Comparison of ENCODE assay signal across 1 cellular context in genomic region chr10:17808971-17809841, GRCh38.
TF ChIP-seq lines count a peak whose summit lies in the region.

Gene MRC1 (plus strand): TSS chr10:17809348. CDS start chr10:17809466, 118 bp downstream.

TF ChIP-seq in GM12878, 131 proteins besides CTCF, POLR2A, EP300 and RAD21 (continued from another document):
- TF ChIP-seq, protein P1, sequence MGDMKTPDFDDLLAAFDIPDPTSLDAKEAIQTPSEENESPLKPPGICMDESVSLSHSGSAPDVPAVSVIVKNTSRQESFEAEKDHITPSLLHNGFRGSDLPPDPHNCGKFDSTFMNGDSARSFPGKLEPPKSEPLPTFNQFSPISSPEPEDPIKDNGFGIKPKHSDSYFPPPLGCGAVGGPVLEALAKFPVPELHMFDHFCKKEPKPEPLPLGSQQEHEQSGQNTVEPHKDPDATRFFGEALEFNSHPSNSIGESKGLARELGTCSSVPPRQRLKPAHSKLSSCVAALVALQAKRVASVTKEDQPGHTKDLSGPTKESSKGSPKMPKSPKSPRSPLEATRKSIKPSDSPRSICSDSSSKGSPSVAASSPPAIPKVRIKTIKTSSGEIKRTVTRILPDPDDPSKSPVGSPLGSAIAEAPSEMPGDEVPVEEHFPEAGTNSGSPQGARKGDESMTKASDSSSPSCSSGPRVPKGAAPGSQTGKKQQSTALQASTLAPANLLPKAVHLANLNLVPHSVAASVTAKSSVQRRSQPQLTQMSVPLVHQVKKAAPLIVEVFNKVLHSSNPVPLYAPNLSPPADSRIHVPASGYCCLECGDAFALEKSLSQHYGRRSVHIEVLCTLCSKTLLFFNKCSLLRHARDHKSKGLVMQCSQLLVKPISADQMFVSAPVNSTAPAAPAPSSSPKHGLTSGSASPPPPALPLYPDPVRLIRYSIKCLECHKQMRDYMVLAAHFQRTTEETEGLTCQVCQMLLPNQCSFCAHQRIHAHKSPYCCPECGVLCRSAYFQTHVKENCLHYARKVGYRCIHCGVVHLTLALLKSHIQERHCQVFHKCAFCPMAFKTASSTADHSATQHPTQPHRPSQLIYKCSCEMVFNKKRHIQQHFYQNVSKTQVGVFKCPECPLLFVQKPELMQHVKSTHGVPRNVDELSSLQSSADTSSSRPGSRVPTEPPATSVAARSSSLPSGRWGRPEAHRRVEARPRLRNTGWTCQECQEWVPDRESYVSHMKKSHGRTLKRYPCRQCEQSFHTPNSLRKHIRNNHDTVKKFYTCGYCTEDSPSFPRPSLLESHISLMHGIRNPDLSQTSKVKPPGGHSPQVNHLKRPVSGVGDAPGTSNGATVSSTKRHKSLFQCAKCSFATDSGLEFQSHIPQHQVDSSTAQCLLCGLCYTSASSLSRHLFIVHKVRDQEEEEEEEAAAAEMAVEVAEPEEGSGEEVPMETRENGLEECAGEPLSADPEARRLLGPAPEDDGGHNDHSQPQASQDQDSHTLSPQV (IDR thresholded peaks at IDR 0.05): no peak
- TF ChIP-seq PAX8 (IDR thresholded peaks at IDR 0.05) (no peak), NR2F1 (conservative IDR thresholded peaks at IDR 0.05) (no peak), ZBED1 (IDR thresholded peaks at IDR 0.05; ENCODE audit: borderline replicate concordance) (no peak), SMAD5 (IDR thresholded peaks at IDR 0.05; ENCODE audit: low read depth) (no peak), EGR1 (IDR thresholded peaks at IDR 0.05; ENCODE audit: borderline replicate concordance in 1 of 2, low read depth in 2 of 2, low read length in 2 of 2) (no peak), RBBP5 (conservative IDR thresholded peaks at IDR 0.05) (no peak), RFX5 (IDR thresholded peaks at IDR 0.05; ENCODE audit: low read depth, low read length) (no peak), PBX3 (IDR thresholded peaks at IDR 0.05; ENCODE audit: insufficient replicate concordance, low read depth, low read length) (no peak)
